Comparison of ENCODE assay signal across 1 cellular context in genomic region chr5:179819296-179820126, GRCh38.
TF ChIP-seq lines count a peak whose summit lies in the region.

No MANE protein-coding gene starts in this region.

TF ChIP-seq in HepG2, 621 proteins besides CTCF, POLR2A, EP300 and RAD21 (continued from another document and continues in another):
- TF ChIP-seq ZNF609 (CRISPR knock-in tag; IDR thresholded peaks at IDR 0.05; ENCODE audit: borderline replicate concordance) (0 out of 2 replicates have a peak, but pooled peaks have one; percentile 7), ZFP37 (CRISPR knock-in tag; IDR thresholded peaks at IDR 0.05; ENCODE audit: borderline replicate concordance) (no peak), ZNF615 (CRISPR knock-in tag; IDR thresholded peaks at IDR 0.05; ENCODE audit: borderline replicate concordance) (no peak), ZNF263 (CRISPR knock-in tag; IDR thresholded peaks at IDR 0.05) (no peak), KLF16 (CRISPR knock-in tag; IDR thresholded peaks at IDR 0.05) (0 out of 4 replicates have a peak, but pooled peaks of 1 of the 2 experiments have one; percentile 47), FOXA3 (CRISPR knock-in tag; IDR thresholded peaks at IDR 0.05) (no peak), MXD4 (CRISPR knock-in tag; IDR thresholded peaks at IDR 0.05) (peak; percentile 96), CERS6 (CRISPR knock-in tag; IDR thresholded peaks at IDR 0.05) (peak; percentile 86; the same call in 1 of the 2 replicates), GABPA (IDR thresholded peaks at IDR 0.05; ENCODE audit: low read depth, low read length) (no peak), GABPA (CRISPR knock-in tag; IDR thresholded peaks at IDR 0.05; ENCODE audit: low read depth) (no peak), FOSL2 (CRISPR knock-in tag; IDR thresholded peaks at IDR 0.05) (peak; percentile 79), ATAD3A (CRISPR knock-in tag; IDR thresholded peaks at IDR 0.05) (no peak), ZBTB38 (CRISPR knock-in tag; IDR thresholded peaks at IDR 0.05) (no peak), ZNF766 (CRISPR knock-in tag; IDR thresholded peaks at IDR 0.05; ENCODE audit: borderline replicate concordance) (peak; percentile 39; the same call in 1 of the 2 replicates), KAT7 (CRISPR knock-in tag; IDR thresholded peaks at IDR 0.05; ENCODE audit: borderline replicate concordance) (no peak), ZNF17 (CRISPR knock-in tag; IDR thresholded peaks at IDR 0.05) (no peak), FOXK2 (IDR thresholded peaks at IDR 0.05) (no peak), ZNF350 (CRISPR knock-in tag; IDR thresholded peaks at IDR 0.05; ENCODE audit: borderline replicate concordance, low read depth) (0 out of 2 replicates have a peak, but pooled peaks have one; percentile 4), KLF11 (CRISPR knock-in tag; IDR thresholded peaks at IDR 0.05) (peak; percentile 73; the same call in 1 of the 2 replicates), ZNF704 (CRISPR knock-in tag; IDR thresholded peaks at IDR 0.05; ENCODE audit: borderline replicate concordance) (no peak; the same call in 1 of the 2 replicates), CREM (IDR thresholded peaks at IDR 0.05) (0 out of 2 replicates have a peak, but pooled peaks have one; percentile 3), CREM (CRISPR knock-in tag; IDR thresholded peaks at IDR 0.05) (no peak), NFATC3 (CRISPR knock-in tag; IDR thresholded peaks at IDR 0.05) (no peak), ZNF256 (CRISPR knock-in tag; conservative IDR thresholded peaks at IDR 0.05) (no peak), KLF6 (CRISPR knock-in tag; IDR thresholded peaks at IDR 0.05) (0 out of 2 replicates have a peak, but pooled peaks have one; percentile 30), FOXO4 (CRISPR knock-in tag; conservative IDR thresholded peaks at IDR 0.05) (no peak), GATA4 (IDR thresholded peaks at IDR 0.05; ENCODE audit: borderline replicate concordance, low read depth) (no peak), NAIF1 (CRISPR knock-in tag; IDR thresholded peaks at IDR 0.05; ENCODE audit: borderline replicate concordance) (no peak)
- TF ChIP-seq, protein P1, sequence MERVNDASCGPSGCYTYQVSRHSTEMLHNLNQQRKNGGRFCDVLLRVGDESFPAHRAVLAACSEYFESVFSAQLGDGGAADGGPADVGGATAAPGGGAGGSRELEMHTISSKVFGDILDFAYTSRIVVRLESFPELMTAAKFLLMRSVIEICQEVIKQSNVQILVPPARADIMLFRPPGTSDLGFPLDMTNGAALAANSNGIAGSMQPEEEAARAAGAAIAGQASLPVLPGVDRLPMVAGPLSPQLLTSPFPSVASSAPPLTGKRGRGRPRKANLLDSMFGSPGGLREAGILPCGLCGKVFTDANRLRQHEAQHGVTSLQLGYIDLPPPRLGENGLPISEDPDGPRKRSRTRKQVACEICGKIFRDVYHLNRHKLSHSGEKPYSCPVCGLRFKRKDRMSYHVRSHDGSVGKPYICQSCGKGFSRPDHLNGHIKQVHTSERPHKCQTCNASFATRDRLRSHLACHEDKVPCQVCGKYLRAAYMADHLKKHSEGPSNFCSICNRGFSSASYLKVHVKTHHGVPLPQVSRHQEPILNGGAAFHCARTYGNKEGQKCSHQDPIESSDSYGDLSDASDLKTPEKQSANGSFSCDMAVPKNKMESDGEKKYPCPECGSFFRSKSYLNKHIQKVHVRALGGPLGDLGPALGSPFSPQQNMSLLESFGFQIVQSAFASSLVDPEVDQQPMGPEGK (CRISPR knock-in tag; IDR thresholded peaks at IDR 0.05): no peak; the same call in 1 of the 2 replicates
- TF ChIP-seq, protein P2, sequence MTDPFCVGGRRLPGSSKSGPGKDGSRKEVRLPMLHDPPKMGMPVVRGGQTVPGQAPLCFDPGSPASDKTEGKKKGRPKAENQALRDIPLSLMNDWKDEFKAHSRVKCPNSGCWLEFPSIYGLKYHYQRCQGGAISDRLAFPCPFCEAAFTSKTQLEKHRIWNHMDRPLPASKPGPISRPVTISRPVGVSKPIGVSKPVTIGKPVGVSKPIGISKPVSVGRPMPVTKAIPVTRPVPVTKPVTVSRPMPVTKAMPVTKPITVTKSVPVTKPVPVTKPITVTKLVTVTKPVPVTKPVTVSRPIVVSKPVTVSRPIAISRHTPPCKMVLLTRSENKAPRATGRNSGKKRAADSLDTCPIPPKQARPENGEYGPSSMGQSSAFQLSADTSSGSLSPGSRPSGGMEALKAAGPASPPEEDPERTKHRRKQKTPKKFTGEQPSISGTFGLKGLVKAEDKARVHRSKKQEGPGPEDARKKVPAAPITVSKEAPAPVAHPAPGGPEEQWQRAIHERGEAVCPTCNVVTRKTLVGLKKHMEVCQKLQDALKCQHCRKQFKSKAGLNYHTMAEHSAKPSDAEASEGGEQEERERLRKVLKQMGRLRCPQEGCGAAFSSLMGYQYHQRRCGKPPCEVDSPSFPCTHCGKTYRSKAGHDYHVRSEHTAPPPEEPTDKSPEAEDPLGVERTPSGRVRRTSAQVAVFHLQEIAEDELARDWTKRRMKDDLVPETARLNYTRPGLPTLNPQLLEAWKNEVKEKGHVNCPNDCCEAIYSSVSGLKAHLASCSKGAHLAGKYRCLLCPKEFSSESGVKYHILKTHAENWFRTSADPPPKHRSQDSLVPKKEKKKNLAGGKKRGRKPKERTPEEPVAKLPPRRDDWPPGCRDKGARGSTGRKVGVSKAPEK (CRISPR knock-in tag; IDR thresholded peaks at IDR 0.05; ENCODE audit: borderline replicate concordance): 0 out of 2 replicates have a peak, but pooled peaks have one; percentile 47
- TF ChIP-seq, protein P3, sequence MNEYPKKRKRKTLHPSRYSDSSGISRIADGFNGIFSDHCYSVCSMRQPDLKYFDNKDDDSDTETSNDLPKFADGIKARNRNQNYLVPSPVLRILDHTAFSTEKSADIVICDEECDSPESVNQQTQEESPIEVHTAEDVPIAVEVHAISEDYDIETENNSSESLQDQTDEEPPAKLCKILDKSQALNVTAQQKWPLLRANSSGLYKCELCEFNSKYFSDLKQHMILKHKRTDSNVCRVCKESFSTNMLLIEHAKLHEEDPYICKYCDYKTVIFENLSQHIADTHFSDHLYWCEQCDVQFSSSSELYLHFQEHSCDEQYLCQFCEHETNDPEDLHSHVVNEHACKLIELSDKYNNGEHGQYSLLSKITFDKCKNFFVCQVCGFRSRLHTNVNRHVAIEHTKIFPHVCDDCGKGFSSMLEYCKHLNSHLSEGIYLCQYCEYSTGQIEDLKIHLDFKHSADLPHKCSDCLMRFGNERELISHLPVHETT (CRISPR knock-in tag; conservative IDR thresholded peaks at IDR 0.05): 0 out of 2 replicates have a peak, but pooled peaks have one; percentile 6
- TF ChIP-seq, protein P4, sequence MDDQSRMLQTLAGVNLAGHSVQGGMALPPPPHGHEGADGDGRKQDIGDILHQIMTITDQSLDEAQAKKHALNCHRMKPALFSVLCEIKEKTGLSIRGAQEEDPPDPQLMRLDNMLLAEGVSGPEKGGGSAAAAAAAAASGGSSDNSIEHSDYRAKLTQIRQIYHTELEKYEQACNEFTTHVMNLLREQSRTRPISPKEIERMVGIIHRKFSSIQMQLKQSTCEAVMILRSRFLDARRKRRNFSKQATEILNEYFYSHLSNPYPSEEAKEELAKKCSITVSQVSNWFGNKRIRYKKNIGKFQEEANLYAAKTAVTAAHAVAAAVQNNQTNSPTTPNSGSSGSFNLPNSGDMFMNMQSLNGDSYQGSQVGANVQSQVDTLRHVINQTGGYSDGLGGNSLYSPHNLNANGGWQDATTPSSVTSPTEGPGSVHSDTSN (CRISPR knock-in tag; IDR thresholded peaks at IDR 0.05; ENCODE audit: borderline replicate concordance): no peak
- TF ChIP-seq, protein P5, sequence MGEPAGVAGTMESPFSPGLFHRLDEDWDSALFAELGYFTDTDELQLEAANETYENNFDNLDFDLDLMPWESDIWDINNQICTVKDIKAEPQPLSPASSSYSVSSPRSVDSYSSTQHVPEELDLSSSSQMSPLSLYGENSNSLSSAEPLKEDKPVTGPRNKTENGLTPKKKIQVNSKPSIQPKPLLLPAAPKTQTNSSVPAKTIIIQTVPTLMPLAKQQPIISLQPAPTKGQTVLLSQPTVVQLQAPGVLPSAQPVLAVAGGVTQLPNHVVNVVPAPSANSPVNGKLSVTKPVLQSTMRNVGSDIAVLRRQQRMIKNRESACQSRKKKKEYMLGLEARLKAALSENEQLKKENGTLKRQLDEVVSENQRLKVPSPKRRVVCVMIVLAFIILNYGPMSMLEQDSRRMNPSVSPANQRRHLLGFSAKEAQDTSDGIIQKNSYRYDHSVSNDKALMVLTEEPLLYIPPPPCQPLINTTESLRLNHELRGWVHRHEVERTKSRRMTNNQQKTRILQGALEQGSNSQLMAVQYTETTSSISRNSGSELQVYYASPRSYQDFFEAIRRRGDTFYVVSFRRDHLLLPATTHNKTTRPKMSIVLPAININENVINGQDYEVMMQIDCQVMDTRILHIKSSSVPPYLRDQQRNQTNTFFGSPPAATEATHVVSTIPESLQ (CRISPR knock-in tag; conservative IDR thresholded peaks at IDR 0.05): no peak
- TF ChIP-seq, protein P6, sequence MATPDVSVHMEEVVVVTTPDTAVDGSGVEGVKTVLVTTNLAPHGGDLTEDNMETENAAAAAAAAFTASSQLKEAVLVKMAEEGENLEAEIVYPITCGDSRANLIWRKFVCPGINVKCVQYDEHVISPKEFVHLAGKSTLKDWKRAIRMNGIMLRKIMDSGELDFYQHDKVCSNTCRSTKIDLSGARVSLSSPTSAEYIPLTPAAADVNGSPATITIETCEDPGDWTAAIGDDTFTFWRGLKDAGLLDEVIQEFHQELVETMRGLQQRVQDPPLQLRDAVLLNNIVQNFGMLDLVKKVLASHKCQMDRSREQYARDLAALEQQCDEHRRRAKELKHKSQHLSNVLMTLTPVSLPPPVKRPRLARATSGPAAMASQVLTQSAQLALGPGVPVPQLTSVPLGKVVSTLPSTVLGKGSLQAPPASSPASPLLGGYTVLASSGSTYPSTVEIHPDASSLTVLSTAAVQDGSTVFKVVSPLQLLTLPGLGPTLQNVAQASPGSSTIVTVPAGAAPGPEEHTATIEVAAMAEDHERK (CRISPR knock-in tag; IDR thresholded peaks at IDR 0.05; ENCODE audit: low read depth): no peak
